2 cellular contexts compared by ENCODE assay signal in genomic region chr22:17118342-17118741, GRCh38.
TF ChIP-seq lines count a peak whose summit lies in the region.

No MANE protein-coding gene starts in this region.

TF ChIP-seq in GM23338, 12 proteins besides CTCF, POLR2A, EP300 and RAD21:
- TF ChIP-seq REST (IDR thresholded peaks at IDR 0.05; ENCODE audit: unreplicated experiment) (no peak), POLR2AphosphoS5 (IDR thresholded peaks at IDR 0.05; ENCODE audit: low read depth) (no peak), EZH2phosphoT487 (IDR thresholded peaks at IDR 0.05; ENCODE audit: unreplicated experiment) (no peak), ZNF114 (CRISPR knock-in tag; IDR thresholded peaks at IDR 0.05) (no peak), JUNB (IDR thresholded peaks at IDR 0.05; ENCODE audit: unreplicated experiment) (no peak), STAT1 (IDR thresholded peaks at IDR 0.05; ENCODE audit: unreplicated experiment) (no peak), EZH2 (IDR thresholded peaks at IDR 0.05; ENCODE audit: low read depth, unreplicated experiment) (no peak)

TF ChIP-seq in GM12878, 131 proteins besides CTCF, POLR2A, EP300 and RAD21:
- TF ChIP-seq CUX1 (IDR thresholded peaks at IDR 0.05; ENCODE audit: insufficient replicate concordance, low read depth, low read length) (no peak), ZBED1 (IDR thresholded peaks at IDR 0.05; ENCODE audit: borderline replicate concordance) (no peak), BMI1 (IDR thresholded peaks at IDR 0.05; ENCODE audit: borderline replicate concordance) (no peak), ETV6 (conservative IDR thresholded peaks at IDR 0.05 in 1 of 2, IDR thresholded peaks at IDR 0.05 in 1 of 2; ENCODE audit: borderline replicate concordance in 1 of 2, low read depth in 1 of 2) (no peak), E2F8 (IDR thresholded peaks at IDR 0.05; ENCODE audit: low read depth, partially characterized antibody) (no peak), ZBTB11 (CRISPR knock-in tag; IDR thresholded peaks at IDR 0.05) (no peak), IRF5 (IDR thresholded peaks at IDR 0.05; ENCODE audit: borderline replicate concordance) (no peak), RUNX3 (IDR thresholded peaks at IDR 0.05; ENCODE audit: low read length) (no peak), SREBF1 (IDR thresholded peaks at IDR 0.05; ENCODE audit: low read length) (no peak), CHD1 (IDR thresholded peaks at IDR 0.05; ENCODE audit: low read depth, low read length) (no peak), SKIL (IDR thresholded peaks at IDR 0.05; ENCODE audit: low read depth, poor library complexity, severe bottlenecking) (no peak)
